ENCODE assay signal across 8 cellular contexts in the genomic region with DNA sequence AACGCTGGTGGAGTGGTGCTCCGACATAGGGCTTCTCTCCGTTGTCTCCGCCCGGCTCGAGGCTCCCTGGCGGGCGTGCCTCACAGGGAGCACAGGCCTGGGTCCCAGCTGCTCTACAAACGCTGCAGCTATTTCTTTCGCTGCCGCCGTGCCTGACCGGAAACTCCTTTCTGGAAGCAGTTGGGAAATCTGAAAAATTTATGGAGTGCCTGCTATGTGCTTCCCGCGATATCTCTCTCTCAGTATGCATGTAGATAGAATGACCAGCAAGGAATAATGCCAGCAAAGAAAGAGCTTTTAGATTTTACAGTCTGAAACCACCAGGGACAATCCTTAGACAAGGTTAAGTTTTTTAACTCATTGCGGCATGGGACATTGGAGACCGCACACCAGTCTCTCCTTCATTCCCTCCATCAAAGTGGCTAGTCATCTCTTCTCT. TPM values are rescaled to one million over a fixed set of nuclear protein-coding genes. Genes with fewer than 3 reads are reported as not detected.
DNase-seq lines count a peak whose midpoint lies in the region; ATAC-seq, FAIRE-seq and TF ChIP-seq lines count a peak whose summit lies in the region.

No MANE protein-coding gene starts in this region.

- peak overlapping the region; percentile 70 for H3K27ac Mint-ChIP-seq in activated CD4-positive, alpha-beta T cell treated with anti-CD3 and anti-CD28 coated beads, Interleukin-2, amount 10 ng/mL, durations not matched to agents 7 days and 5 days

- no peaks in the 10 kb centered on the region for H3K9me3 Mint-ChIP-seq in activated CD4-positive, alpha-beta T cell treated with anti-CD3 and anti-CD28 coated beads, Interleukin-2, amount 10 ng/mL, durations not matched to agents 7 days and 5 days

- H3K9me2 ChIP-seq in OCI-LY1 (ENCODE audit: low read depth, low read length): no peaks in the 10 kb centered on the region

- H3K9me3 ChIP-seq in OCI-LY1 (ENCODE audit: low read length): no peaks in the 10 kb centered on the region
- no peaks in the 10 kb centered on the region for H3K9me3 ChIP-seq in endothelial cell of umbilical vein (replicated peaks; ENCODE audit: control insufficient read depth, insufficient read depth, low read length)
- H3K9me3 ChIP-seq in ovary: no peaks in the 10 kb centered on the region

- H3K4me2 ChIP-seq in OCI-LY1 (ENCODE audit: low read length): peak overlapping the region; percentile 97
- peak overlapping the region; percentile 92 for H3K4me2 ChIP-seq in endothelial cell of umbilical vein (ENCODE audit: insufficient read depth, low read length)

- peaks cover 36% of the 10 kb centered on the region for H3K4me1 Mint-ChIP-seq in activated CD4-positive, alpha-beta T cell treated with anti-CD3 and anti-CD28 coated beads, Interleukin-2, amount 10 ng/mL, durations not matched to agents 7 days and 5 days

- H3K9ac ChIP-seq in OCI-LY1 (ENCODE audit: low read length) (peak overlapping the region; percentile 76), endothelial cell of umbilical vein (replicated peaks; ENCODE audit: extremely low read depth, insufficient read depth, low read length) (peak overlapping the region; percentile 71)

- FAIRE-seq in endothelial cell of umbilical vein (lab: Jason Lieb, UNC): no peak

- H3K4me3 Mint-ChIP-seq in activated CD4-positive, alpha-beta T cell treated with anti-CD3 and anti-CD28 coated beads, Interleukin-2, amount 10 ng/mL, durations not matched to agents 7 days and 5 days: peak overlapping the region; percentile 76

- H3K4me1 ChIP-seq in OCI-LY1 (ENCODE audit: insufficient read depth, low read length, severe bottlenecking) (peaks cover 28% of the 10 kb centered on the region), endothelial cell of umbilical vein (ENCODE audit: control insufficient read depth, extremely low read depth, insufficient read depth, low read length) (peaks cover 26% of the 10 kb centered on the region), ovary (ENCODE audit: insufficient read depth) (peaks cover 2% of the 10 kb centered on the region)

- no peaks in the 10 kb centered on the region for H3K79me2 ChIP-seq in OCI-LY1 (ENCODE audit: insufficient read depth, low read length)
- peaks cover 19% of the 10 kb centered on the region for H3K79me2 ChIP-seq in endothelial cell of umbilical vein (ENCODE audit: control insufficient read depth, insufficient read depth, low read length)

- H3K36me3 ChIP-seq in OCI-LY1 (ENCODE audit: insufficient read depth, low read length): no peaks in the 10 kb centered on the region; the same call in 1 of the 2 replicates
- H3K36me3 ChIP-seq in endothelial cell of umbilical vein (ENCODE audit: control insufficient read depth in 2 of 2, extremely low read depth in 1 of 2, insufficient read depth in 2 of 2, low read length in 2 of 2): peaks cover 0 to 2% of the 10 kb centered on the region in 2 experiments
- H3K36me3 ChIP-seq in ovary: no peaks in the 10 kb centered on the region

- dilution Hi-C loops in endothelial cell of umbilical vein (cut with MboI; ENCODE audit: extremely low pct_ligation_motif_present, low sequenced_read_pairs): no loop called here

- H3K27ac ChIP-seq in OCI-LY1 (ENCODE audit: low read depth, low read length, poor library complexity, severe bottlenecking): no peak overlapping the region
- peak overlapping the region; percentile 25 for H3K27ac ChIP-seq in endothelial cell of umbilical vein (ENCODE audit: insufficient read depth, low read depth, low read length)
- H3K27ac ChIP-seq in ovary: peak overlapping the region; percentile 41 to 54

- intact Hi-C loops in endothelial cell of umbilical vein (cut with micrococcal nuclease) (loop anchor here (10.0 kb wide), 1 partner anchor 1082 kb away; a partner anchor contains a TSS), ovary (cut with DNase I) (loop anchor here in 1 of 4 donors (10.0 kb wide), 1 partner anchor 312 kb away; a partner anchor contains a TSS)

- H2AFZ ChIP-seq in OCI-LY1 (ENCODE audit: low read length) (peak overlapping the region; percentile 97), endothelial cell of umbilical vein (ENCODE audit: low read depth, low read length) (peak overlapping the region; percentile 83)

- TF ChIP-seq CTCF in OCI-LY1 (IDR thresholded peaks at IDR 0.05; ENCODE audit: low read length) (no peak; the same call in 1 of the 2 replicates), endothelial cell of umbilical vein (IDR thresholded peaks at IDR 0.05; ENCODE audit: extremely low read depth in 1 of 2, insufficient read depth in 1 of 2, low read depth in 1 of 2, low read length in 2 of 2) (no peak), ovary (IDR thresholded peaks at IDR 0.05) (no peak)

- H3K36me3 Mint-ChIP-seq in activated CD4-positive, alpha-beta T cell treated with anti-CD3 and anti-CD28 coated beads, Interleukin-2, amount 10 ng/mL, durations not matched to agents 7 days and 5 days (ENCODE audit: low read depth): peaks cover 15% of the 10 kb centered on the region

- H3K4me3 ChIP-seq in OCI-LY1 (ENCODE audit: low read depth, low read length, poor library complexity, severe bottlenecking) (peak overlapping the region; percentile 86), endothelial cell of umbilical vein (replicated peaks in 1 of 3; ENCODE audit: insufficient read depth in 1 of 3, low read depth in 1 of 3, low read length in 3 of 3) (peak overlapping the region; percentile 45 to 93 (median 86)), ovary (peak overlapping the region; percentile 63)

- no peak for DNase-seq in activated CD4-positive, alpha-beta T cell treated with anti-CD3 and anti-CD28 coated beads, Interleukin-2, amount 10 ng/mL, durations not matched to agents 7 days and 5 days
- DNase-seq in activated CD4-positive, alpha-beta T cell treated with anti-CD3 and anti-CD28 coated beads for 4 hours: no peak
- DNase-seq in endothelial cell of umbilical vein (ENCODE audit: low read depth, low spot score): no peak
- no peak for DNase-seq in ovary
- no peak for DNase-seq in NCI-H524 treated with DMSO at 0.1 percent for 48 hours (lab: John Stamatoyannopoulos, UW)
- no peak for DNase-seq in H4 (ENCODE audit: low spot score)

- ATAC-seq in GM21515 (IDR thresholded peaks at IDR 0.05; ENCODE audit: unreplicated experiment): no peak

- peak; percentile 89 for TF ChIP-seq POLR2A in endothelial cell of umbilical vein (IDR thresholded peaks at IDR 0.05; ENCODE audit: low read depth, low read length)
- no peak for TF ChIP-seq POLR2A in ovary (IDR thresholded peaks at IDR 0.05)

- CTCF ChIA-PET in activated CD4-positive, alpha-beta T cell treated with anti-CD3 and anti-CD28 coated beads, Interleukin-2, amount 10 ng/mL, durations not matched to agents 7 days and 5 days (lab: Charles Lee): interaction anchor here (0.6 to 0.8 kb wide), 2 partner anchors 8 to 701 kb away, joined by 3 read pairs; no protein-coding TSS in a partner anchor
- CTCF ChIA-PET in endothelial cell of umbilical vein (lab: Charles Lee): interaction anchor here (0.7 to 1.4 kb wide), 6 partner anchors 8 to 855 kb away, joined by 3 to 8 read pairs (median 4); no protein-coding TSS in a partner anchor

- peaks cover 3% of the 10 kb centered on the region; the same call in 1 of the 2 replicates for H3F3A ChIP-seq in OCI-LY1 (ENCODE audit: insufficient read depth, low read length)

- no TSS peak for BruUV-seq in endothelial cell of umbilical vein (replicated peaks; lab: Mats Ljungman, UMichigan)

- no peak for TF ChIP-seq EP300 in ovary (IDR thresholded peaks at IDR 0.05)

- peaks cover 3% of the 10 kb centered on the region; the same call in 1 of the 2 replicates for H3K27me3 ChIP-seq in OCI-LY1 (ENCODE audit: insufficient read depth, low read length)
- no peaks in the 10 kb centered on the region for H3K27me3 ChIP-seq in endothelial cell of umbilical vein (ENCODE audit: control insufficient read depth in 2 of 2, insufficient read depth in 2 of 2, low read length in 2 of 2)
- H3K27me3 ChIP-seq in ovary: no peaks in the 10 kb centered on the region

- H3K27me3 Mint-ChIP-seq in activated CD4-positive, alpha-beta T cell treated with anti-CD3 and anti-CD28 coated beads, Interleukin-2, amount 10 ng/mL, durations not matched to agents 7 days and 5 days: no peaks in the 10 kb centered on the region

- WGBS in ovary, 3 donors: 1 to 2% (median 1%) methylated on average over 17 of the region's 17 CpGs

- POLR2A ChIA-PET in activated CD4-positive, alpha-beta T cell treated with anti-CD3 and anti-CD28 coated beads, Interleukin-2, amount 10 ng/mL, durations not matched to agents 7 days and 5 days (lab: Charles Lee): interaction anchor here (0.6 kb wide), 1 partner anchor 1815 kb away, joined by 3 read pairs; no protein-coding TSS in a partner anchor
- POLR2A ChIA-PET in endothelial cell of umbilical vein (lab: Charles Lee): no interaction called here

- H4K20me1 ChIP-seq in OCI-LY1 (ENCODE audit: insufficient read depth, low read length): no peaks in the 10 kb centered on the region
- no peaks in the 10 kb centered on the region for H4K20me1 ChIP-seq in endothelial cell of umbilical vein (replicated peaks; ENCODE audit: control insufficient read depth, extremely low read depth, insufficient read depth, low read length)

- H3K9me1 ChIP-seq in endothelial cell of umbilical vein (replicated peaks; ENCODE audit: control insufficient read depth, extremely low read depth, insufficient read depth, low read length): no peaks in the 10 kb centered on the region

TF ChIP-seq in endothelial cell of umbilical vein, 7 proteins besides CTCF, POLR2A, EP300 and RAD21 (continues in another document):
- TF ChIP-seq MYC (IDR thresholded peaks at IDR 0.05; ENCODE audit: low read depth, low read length) (no peak), GATA2 (IDR thresholded peaks at IDR 0.05; ENCODE audit: insufficient read depth, insufficient read length, low read depth, low read length) (no peak), JUN (IDR thresholded peaks at IDR 0.05; ENCODE audit: borderline replicate concordance, insufficient read depth, insufficient read length, low read depth) (no peak), EZH2 (IDR thresholded peaks at IDR 0.05; ENCODE audit: borderline replicate concordance, low read depth, low read length, severe bottlenecking) (no peak)

RNA-seq across cellular contexts. Expression of a gene that starts 0.8 kb away (rescaled TPM):
- total RNA-seq in activated CD4-positive, alpha-beta T cell treated with anti-CD3 and anti-CD28 coated beads, Interleukin-2, amount 10 ng/mL, durations not matched to agents 7 days and 5 days: 10 to 100 TPM; 14.3 to 14.4 TPM
- total RNA-seq in endothelial cell of umbilical vein (30.0 and 30.3 TPM in 2 replicates), ovary (10 to 100 TPM; 29.3 to 66.9 (median 37.5) TPM)
- polyA plus RNA-seq in endothelial cell of umbilical vein (14.7 and 20.8 TPM in 2 replicates), ovary (10 to 100 TPM; 25.8 to 28.2 TPM)
- polyA plus RNA-seq in endothelial cell of umbilical vein (2011; cell fraction: cytosol; rRNA removed): 8.4 and 12.9 TPM in 2 replicates
- 88.0 and 93.7 TPM in 2 replicates for polyA plus RNA-seq in endothelial cell of umbilical vein (2011; cell fraction: nucleus; rRNA removed)
- 12.4 and 16.1 TPM in 2 replicates for polyA plus RNA-seq in endothelial cell of umbilical vein (2012)
- 38.7 and 45.9 TPM in 2 replicates for polyA minus RNA-seq in endothelial cell of umbilical vein
- 2.2 TPM for polyA minus RNA-seq in endothelial cell of umbilical vein (2011; cell fraction: cytosol; rRNA and poly(A)+ RNA removed)
- 45.5 and 57.7 TPM in 2 replicates for polyA minus RNA-seq in endothelial cell of umbilical vein (2011; cell fraction: nucleus; rRNA and poly(A)+ RNA removed)
- 11.5 and 13.6 TPM in 2 replicates for total RNA-seq in H4 (2014; rRNA removed; shearing (Covaris generic))
